Comparison of ENCODE assay signal across 8 cellular contexts in genomic region chr2:176268976-176269318, GRCh38. TPM values are rescaled to one million over a fixed set of nuclear protein-coding genes. Genes with fewer than 3 reads are reported as not detected.
DNase-seq lines count a peak whose midpoint lies in the region; ATAC-seq and TF ChIP-seq lines count a peak whose summit lies in the region.

No MANE protein-coding gene starts in this region.

- H2AFZ ChIP-seq in Loucy (ENCODE audit: low read length): peak overlapping the region; percentile 90

- H3K9me3 ChIP-seq in Loucy (ENCODE audit: insufficient read depth, low read depth, low read length): no peaks in the 10 kb centered on the region

- peaks cover 7% of the 10 kb centered on the region for H3F3A ChIP-seq in Loucy (ENCODE audit: low read depth)

- peak overlapping the region; percentile 95 for H3K9ac ChIP-seq in Loucy (ENCODE audit: low read depth, low read length, poor library complexity, severe bottlenecking)

- H3K4me3 Mint-ChIP-seq in endothelial cell (ENCODE audit: unreplicated experiment) (peak overlapping the region; percentile 96), progenitor cell of endocrine pancreas (ENCODE audit: low read depth) (peak overlapping the region; percentile 93)

- ATAC-seq in GM19455 (IDR thresholded peaks at IDR 0.05; ENCODE audit: unreplicated experiment) (peak; percentile 34), HG03565 (IDR thresholded peaks at IDR 0.05; ENCODE audit: unreplicated experiment) (no peak)

- peak overlapping the region; percentile 97 for H3K4me2 ChIP-seq in Loucy (ENCODE audit: low read depth, low read length, poor library complexity, severe bottlenecking)

- H3K36me3 Mint-ChIP-seq in endothelial cell (ENCODE audit: low read depth, unreplicated experiment) (no peaks in the 10 kb centered on the region), progenitor cell of endocrine pancreas (ENCODE audit: insufficient read depth) (no peaks in the 10 kb centered on the region)

- H3K4me3 ChIP-seq in Loucy (ENCODE audit: low read length, poor library complexity, severe bottlenecking): peak overlapping the region; percentile 98

- H3K9me3 Mint-ChIP-seq in endothelial cell (ENCODE audit: unreplicated experiment) (no peaks in the 10 kb centered on the region), progenitor cell of endocrine pancreas (ENCODE audit: low read depth) (no peaks in the 10 kb centered on the region)

- H3K27me3 Mint-ChIP-seq in endothelial cell (ENCODE audit: unreplicated experiment) (no peaks in the 10 kb centered on the region), progenitor cell of endocrine pancreas (peaks cover 9% of the 10 kb centered on the region)

- no peak overlapping the region for H3K27ac Mint-ChIP-seq in endothelial cell (ENCODE audit: unreplicated experiment)
- H3K27ac Mint-ChIP-seq in progenitor cell of endocrine pancreas: peak overlapping the region; percentile 94

- DNase-seq in endothelial cell (ENCODE audit: low spot score) (no peak), progenitor cell of endocrine pancreas (ENCODE audit: low spot score, unreplicated experiment) (no peak), NCI-H1930 (lab: John Stamatoyannopoulos, UW) (no peak), NCI-H446 treated with DMSO at 0.1 percent for 48 hours (lab: John Stamatoyannopoulos, UW) (no peak), cerebellar cortex (ENCODE audit: low spot score) (no peak)

- peaks cover 51% of the 10 kb centered on the region for H3K4me1 ChIP-seq in Loucy (ENCODE audit: insufficient read depth, low read length, poor library complexity, severe bottlenecking)

- peaks cover 11% of the 10 kb centered on the region for H3K4me1 Mint-ChIP-seq in endothelial cell (ENCODE audit: unreplicated experiment)
- H3K4me1 Mint-ChIP-seq in progenitor cell of endocrine pancreas (ENCODE audit: low read depth): peaks cover 5% of the 10 kb centered on the region

- TF ChIP-seq CTCF in Loucy (conservative IDR thresholded peaks at IDR 0.05; ENCODE audit: low read length): no peak
- TF ChIP-seq CTCF in endothelial cell (IDR thresholded peaks at IDR 0.05; ENCODE audit: unreplicated experiment): no peak
- TF ChIP-seq CTCF in progenitor cell of endocrine pancreas (IDR thresholded peaks at IDR 0.05; ENCODE audit: unreplicated experiment): no peak

- no peaks in the 10 kb centered on the region for H3K27me3 ChIP-seq in Loucy (ENCODE audit: insufficient read depth, low read length, poor library complexity, severe bottlenecking)

- no peaks in the 10 kb centered on the region for H3K36me3 ChIP-seq in Loucy (ENCODE audit: insufficient read depth, low read length)

- H3K79me2 ChIP-seq in Loucy (ENCODE audit: insufficient read depth, low read length): peaks cover 39% of the 10 kb centered on the region

- H4K20me1 ChIP-seq in Loucy (ENCODE audit: insufficient read depth, low read length, poor library complexity, severe bottlenecking): peaks cover 20% of the 10 kb centered on the region

- no peaks in the 10 kb centered on the region for H3K9me2 ChIP-seq in Loucy (replicated peaks; ENCODE audit: low read depth, low read length)

RNA-seq across cellular contexts. Expression of gene MTX2, which starts 0.3 kb away (rescaled TPM):
- total RNA-seq in endothelial cell (ENCODE audit: unreplicated experiment) (19.5 TPM), progenitor cell of endocrine pancreas (30.9 and 33.4 TPM in 2 replicates)
